In the genomic region with DNA sequence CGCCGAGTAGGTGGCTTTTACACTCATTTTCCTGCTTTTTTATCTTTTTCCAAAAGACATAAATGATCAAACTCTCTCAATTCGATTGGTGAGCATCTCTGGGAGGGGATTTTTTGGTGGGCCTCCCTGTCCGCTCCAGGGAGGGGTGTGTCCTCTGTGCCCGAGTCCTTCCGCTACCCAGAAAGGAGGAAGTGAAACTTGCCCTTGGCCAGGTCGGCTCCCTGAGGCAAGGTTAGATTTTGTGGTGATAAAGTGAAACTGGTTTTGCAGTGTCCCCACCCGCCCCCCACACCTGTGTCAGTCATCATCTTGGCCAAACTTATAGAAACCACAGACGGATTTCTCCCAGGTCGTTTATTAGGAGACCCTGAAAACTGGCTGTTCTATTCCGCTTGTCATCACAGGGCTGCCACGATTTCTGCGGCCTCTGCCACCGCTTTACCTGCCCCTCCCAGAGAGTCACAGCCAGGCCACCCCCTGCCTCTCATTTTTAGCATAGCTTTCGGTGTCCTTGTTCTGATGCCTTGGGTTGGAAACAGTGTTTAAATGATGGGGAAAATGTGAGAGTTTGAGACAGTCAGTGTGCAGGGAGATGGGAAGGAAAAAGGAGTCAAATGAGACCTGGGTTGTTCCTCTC, we compare ENCODE assay signal across 10 cellular contexts.
DNase-seq lines count a peak whose midpoint lies in the region; ATAC-seq, FAIRE-seq and TF ChIP-seq lines count a peak whose summit lies in the region.
"Had no signal": no experiment of that assay in that cellular context is flagged by ENCODE, and none has a peak within 500 bp of the region (broad histone marks: within the 10 kb centered on the region; RNA-seq: fewer than 3 reads in every experiment).

No MANE protein-coding gene starts in this region.

- H3K36me3 ChIP-seq in psoas muscle (ENCODE audit: insufficient read depth in 1 of 2, low read depth in 1 of 2): peaks cover 0 to 22% of the 10 kb centered on the region in 2 donors

- H3K4me1 Mint-ChIP-seq in memory B cell: peaks cover 48% of the 10 kb centered on the region

- H3K27me3 ChIP-seq in psoas muscle (ENCODE audit: insufficient read depth in 3 of 3, low read length in 2 of 3): no peaks in the 10 kb centered on the region
- H3K27me3 ChIP-seq: right lobe of liver had no signal

- DNase-seq in GM12891 (ENCODE audit: insufficient read length, low spot score) (peak; percentile 43), NOMO-1 treated with DMSO at 0.1 percent for 48 hours (lab: John Stamatoyannopoulos, UW; ENCODE audit: unreplicated experiment) (peak; percentile 73), memory B cell (ENCODE audit: low spot score in 2 of 2) (peak; percentile 32 to 74), psoas muscle (no peak), amygdala (lab: John Stamatoyannopoulos, UW) (no peak), NCI-H524 treated with DMSO at 0.1 percent for 48 hours (lab: John Stamatoyannopoulos, UW) (no peak)
- DNase-seq: stimulated activated CD8-positive, alpha-beta memory T cell treated with anti-CD3 and anti-CD28 coated beads, Interleukin-4, amount 100 ng/mL, for 48 hours had no signal

- H3K4me1 ChIP-seq in psoas muscle: no peaks in the 10 kb centered on the region

- TF ChIP-seq POLR2A in GM12891 (IDR thresholded peaks at IDR 0.05; ENCODE audit: low read depth, low read length): no peak

- H3K27ac Mint-ChIP-seq in memory B cell: peak overlapping the region; percentile 89

- intact Hi-C loops in psoas muscle (cut with DNase I): no loop called here

- peak overlapping the region; percentile 80 for H3K4me3 Mint-ChIP-seq in memory B cell

- H3K36me3 Mint-ChIP-seq in memory B cell: no peaks in the 10 kb centered on the region

- TF ChIP-seq CTCF in psoas muscle (IDR thresholded peaks at IDR 0.05): no peak

- H3K27me3 Mint-ChIP-seq in memory B cell: no peaks in the 10 kb centered on the region

- H3K27ac ChIP-seq in psoas muscle: no peak overlapping the region
- H3K27ac ChIP-seq: right lobe of liver had no signal

- no peak overlapping the region for H3K4me3 ChIP-seq in psoas muscle
- H3K4me3 ChIP-seq: right lobe of liver had no signal

- 78 to 81% (median 81%) methylated on average over 15 of the region's 15 CpGs for WGBS in psoas muscle, 3 donors

- FAIRE-seq in GM12891 (lab: Jason Lieb, UNC): no peak

- H3K9me3 Mint-ChIP-seq in memory B cell: no peaks in the 10 kb centered on the region

- peak; percentile 59 for ATAC-seq in GM21723 (IDR thresholded peaks at IDR 0.05; ENCODE audit: unreplicated experiment)
- ATAC-seq in memory B cell (ENCODE audit: low read depth): peak; percentile 82
- no peak for ATAC-seq in HG02870 (IDR thresholded peaks at IDR 0.05; ENCODE audit: unreplicated experiment)
- no peak for ATAC-seq in psoas muscle
- ATAC-seq: right lobe of liver had no signal

- no peaks in the 10 kb centered on the region for H3K9me3 ChIP-seq in psoas muscle
- H3K9me3 ChIP-seq: right lobe of liver had no signal

TF ChIP-seq in GM12891, 5 proteins besides CTCF, POLR2A, EP300 and RAD21:
- no peak for TF ChIP-seq PAX5 (IDR thresholded peaks at IDR 0.05; ENCODE audit: insufficient read depth, low read length, severe bottlenecking)
- TF ChIP-seq SPI1 (IDR thresholded peaks at IDR 0.05; ENCODE audit: low read depth, low read length): peak; percentile 92
TF ChIP-seq in GM12891: peak in this region for 1.

Comparison
In these comparisons a context has a peak if more than half of its experiments do, and no peak if none do; other contexts are left out.
1. DNase-seq: peak in GM12891 (single experiment), NOMO-1 treated with DMSO at 0.1 percent for 48 hours (single experiment) and memory B cell (2 of 2); none in psoas muscle (0 of 2), amygdala (0 of 56) and NCI-H524 treated with DMSO at 0.1 percent for 48 hours (single experiment).
2. ATAC-seq: peak in GM21723 (single experiment) and memory B cell (single experiment); none in HG02870 (single experiment) and psoas muscle (0 of 4).